Comparison of ENCODE assay signal across 43 cellular contexts in the genomic region with DNA sequence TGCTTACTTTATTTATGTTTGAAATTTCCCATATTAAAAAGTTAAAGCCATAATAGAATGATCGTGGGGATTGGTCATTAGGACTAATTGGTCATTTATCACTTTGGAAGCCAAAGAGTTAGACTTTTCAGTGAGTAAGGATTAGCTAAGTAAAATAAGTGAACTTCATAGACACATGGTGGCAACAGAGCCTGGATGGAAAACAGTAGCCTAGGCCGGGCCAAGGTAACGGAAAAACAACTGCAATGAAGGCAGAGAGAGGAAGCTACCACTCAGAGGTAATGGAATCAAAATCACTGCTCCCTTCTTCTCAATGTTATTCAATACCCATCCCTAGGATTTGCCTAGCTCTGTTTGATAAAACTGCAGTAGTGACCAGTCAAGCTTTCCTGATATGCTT. TPM values are rescaled to one million over a fixed set of nuclear protein-coding genes. Genes with fewer than 3 reads are reported as not detected.
"Had no signal": no experiment of that assay in that cellular context is flagged by ENCODE, and none has a peak within 500 bp of the region (broad histone marks: within the 10 kb centered on the region; RNA-seq: fewer than 3 reads in every experiment).

No MANE protein-coding gene starts in this region.

- H3K4me3 Mint-ChIP-seq: activated naive CD4-positive, alpha-beta T cell treated with anti-CD3 and anti-CD28 coated beads, Interleukin-2, amount 10 ng/mL, durations not matched to agents 7 days and 5 days; activated naive CD4-positive, alpha-beta T cell treated with anti-CD3 and anti-CD28 coated beads, Interleukin-2, amount 50 U/mL, for 24 hours; activated naive CD8-positive, alpha-beta T cell; activated naive CD8-positive, alpha-beta T cell treated with anti-CD3 and anti-CD28 coated beads for 36 hours; activated naive CD8-positive, alpha-beta T cell treated with anti-CD3 and anti-CD28 coated beads, Interleukin-2, amount 10 ng/mL, durations not matched to agents 7 days and 5 days; activated naive CD8-positive, alpha-beta T cell treated with anti-CD3 and anti-CD28 coated beads, Interleukin-2, amount 50 U/mL, for 24 hours; activated T-cell treated with anti-CD3 and anti-CD28 coated beads, Interleukin-2, amount 50 U/mL, for 24 hours; activated T-cell treated with anti-CD3 and anti-CD28 coated beads, Interleukin-2, amount 50 U/mL, for 4 hours; activated T-cell treated with anti-CD3 and anti-CD28 coated beads, Interleukin-2, amount 50 U/mL, for 72 hours; activated T-helper 1 cell treated with anti-CD3 and anti-CD28 coated beads, Interleukin-12 subunit alpha, Interleukin-12 subunit beta, Interleukin-2, Interleukin-4 antibody, amounts not matched to agents 30 ng/mL and 10 ng/mL and 1 ng/mL, durations not matched to agents 14 hours and 24 hours and 36 hours; activated T-helper 17 cell treated with anti-CD3 and anti-CD28 coated beads, Interleukin-2, amount 50 U/mL, for 72 hours; brain; central memory CD8-positive, alpha-beta T cell had no signal

- H3K4me1 ChIP-seq: adrenal gland, ascending aorta, body of pancreas, breast epithelium had no signal

- H3K27ac ChIP-seq: adrenal gland, ascending aorta, body of pancreas, brain microvascular endothelial cell, breast epithelium, cardiac muscle cell had no signal

- H3K27ac Mint-ChIP-seq: activated naive CD4-positive, alpha-beta T cell treated with anti-CD3 and anti-CD28 coated beads, Interleukin-2, amount 10 ng/mL, durations not matched to agents 7 days and 5 days; activated naive CD4-positive, alpha-beta T cell treated with anti-CD3 and anti-CD28 coated beads, Interleukin-2, amount 50 U/mL, for 24 hours; activated naive CD4-positive, alpha-beta T cell treated with anti-CD3 and anti-CD28 coated beads, Interleukin-2, amount 50 U/mL, for 72 hours; activated naive CD8-positive, alpha-beta T cell; activated naive CD8-positive, alpha-beta T cell treated with anti-CD3 and anti-CD28 coated beads for 36 hours; activated naive CD8-positive, alpha-beta T cell treated with anti-CD3 and anti-CD28 coated beads, Interleukin-2, amount 10 ng/mL, durations not matched to agents 7 days and 5 days; activated naive CD8-positive, alpha-beta T cell treated with anti-CD3 and anti-CD28 coated beads, Interleukin-2, amount 50 U/mL, for 24 hours; activated T-cell treated with anti-CD3 and anti-CD28 coated beads, Interleukin-2, amount 50 U/mL, for 24 hours; activated T-cell treated with anti-CD3 and anti-CD28 coated beads, Interleukin-2, amount 50 U/mL, for 72 hours; activated T-helper 1 cell treated with anti-CD3 and anti-CD28 coated beads, Interleukin-12 subunit alpha, Interleukin-12 subunit beta, Interleukin-2, Interleukin-4 antibody, amounts not matched to agents 30 ng/mL and 10 ng/mL and 1 ng/mL, durations not matched to agents 14 hours and 24 hours and 36 hours; activated T-helper 17 cell treated with anti-CD3 and anti-CD28 coated beads, Interleukin-2, amount 50 U/mL, for 72 hours; activated T-helper 2 cell treated with anti-CD3 and anti-CD28 coated beads, Interferon-gamma antibody, Interleukin-2, Interleukin-4, amounts not matched to agents 10 μg/mL and 5 μg/mL and 100 μg/mL, durations not matched to agents 14 hours and 24 hours and 36 hours had no signal

- H3K9me3 Mint-ChIP-seq: activated naive CD4-positive, alpha-beta T cell treated with anti-CD3 and anti-CD28 coated beads, Interleukin-2, amount 10 ng/mL, durations not matched to agents 7 days and 5 days; activated naive CD4-positive, alpha-beta T cell treated with anti-CD3 and anti-CD28 coated beads, Interleukin-2, amount 50 U/mL, for 24 hours; activated naive CD4-positive, alpha-beta T cell treated with anti-CD3 and anti-CD28 coated beads, Interleukin-2, amount 50 U/mL, for 72 hours; activated naive CD8-positive, alpha-beta T cell treated with anti-CD3 and anti-CD28 coated beads for 36 hours; activated naive CD8-positive, alpha-beta T cell treated with anti-CD3 and anti-CD28 coated beads, Interleukin-2, amount 10 ng/mL, durations not matched to agents 7 days and 5 days; activated naive CD8-positive, alpha-beta T cell treated with anti-CD3 and anti-CD28 coated beads, Interleukin-2, amount 50 U/mL, for 24 hours; activated T-cell treated with anti-CD3 and anti-CD28 coated beads, Interleukin-2, amount 50 U/mL, for 24 hours; activated T-cell treated with anti-CD3 and anti-CD28 coated beads, Interleukin-2, amount 50 U/mL, for 4 hours; activated T-cell treated with anti-CD3 and anti-CD28 coated beads, Interleukin-2, amount 50 U/mL, for 72 hours; activated T-helper 1 cell treated with anti-CD3 and anti-CD28 coated beads, Interleukin-12 subunit alpha, Interleukin-12 subunit beta, Interleukin-2, Interleukin-4 antibody, amounts not matched to agents 30 ng/mL and 10 ng/mL and 1 ng/mL, durations not matched to agents 14 hours and 24 hours and 36 hours; activated T-helper 17 cell treated with anti-CD3 and anti-CD28 coated beads, Interleukin-2, amount 50 U/mL, for 72 hours; activated T-helper 2 cell treated with anti-CD3 and anti-CD28 coated beads, Interferon-gamma antibody, Interleukin-2, Interleukin-4, amounts not matched to agents 10 μg/mL and 5 μg/mL and 100 μg/mL, durations not matched to agents 14 hours and 24 hours and 36 hours; central memory CD8-positive, alpha-beta T cell had no signal

- DNase-seq: activated effector memory CD4-positive, alpha-beta T cell treated with anti-CD3 and anti-CD28 coated beads, Interleukin-2, amount 50 U/mL, for 16 hours; activated effector memory CD4-positive, alpha-beta T cell treated with Interleukin-2 at 50 U/mL for 16 hours; activated gamma-delta T cell; activated gamma-delta T cell treated with Interleukin-2 at 50 U/mL for 16 hours; activated naive CD4-positive, alpha-beta T cell; activated naive CD4-positive, alpha-beta T cell treated with anti-CD3 and anti-CD28 coated beads, Interleukin-2, amount 10 ng/mL, durations not matched to agents 7 days and 5 days; activated naive CD4-positive, alpha-beta T cell treated with anti-CD3 and anti-CD28 coated beads, Interleukin-2, amount 50 U/mL, for 16 hours; activated naive CD4-positive, alpha-beta T cell treated with Interleukin-2 at 50 U/mL for 16 hours; activated naive CD8-positive, alpha-beta T cell treated with anti-CD3 and anti-CD28 coated beads for 36 hours; activated naive CD8-positive, alpha-beta T cell treated with anti-CD3 and anti-CD28 coated beads, Interleukin-2, amount 10 ng/mL, durations not matched to agents 7 days and 5 days; activated naive CD8-positive, alpha-beta T cell treated with anti-CD3 and anti-CD28 coated beads, Interleukin-2, amount 50 U/mL, for 24 hours; activated T-cell treated with anti-CD3 and anti-CD28 coated beads for 4 hours; activated T-cell treated with anti-CD3 and anti-CD28 coated beads, Interleukin-2, amount 50 U/mL, for 1 hour; activated T-cell treated with anti-CD3 and anti-CD28 coated beads, Interleukin-2, amount 50 U/mL, for 24 hours; activated T-cell treated with anti-CD3 and anti-CD28 coated beads, Interleukin-2, amount 50 U/mL, for 4 hours; activated T-cell treated with anti-CD3 and anti-CD28 coated beads, Interleukin-2, amount 50 U/mL, for 48 hours; activated T-cell treated with anti-CD3 and anti-CD28 coated beads, Interleukin-2, amount 50 U/mL, for 72 hours; adrenal gland; amniotic stem cell; amygdala; anterior cingulate cortex; aorta; body of pancreas; brain microvascular endothelial cell; caudate nucleus; central memory CD4-positive, alpha-beta T cell; cerebellar nuclear complex had no signal

- ATAC-seq: activated naive CD4-positive, alpha-beta T cell treated with anti-CD3 and anti-CD28 coated beads, Interleukin-2, amount 50 U/mL, for 72 hours; activated naive CD8-positive, alpha-beta T cell treated with anti-CD3 and anti-CD28 coated beads, Interleukin-2, amount 50 U/mL, for 24 hours; activated T-cell treated with anti-CD3 and anti-CD28 coated beads, Interleukin-2, amount 50 U/mL, for 4 hours; activated T-cell treated with anti-CD3 and anti-CD28 coated beads, Interleukin-2, amount 50 U/mL, for 72 hours; activated T-helper 17 cell treated with anti-CD3 and anti-CD28 coated beads, Interleukin-2, amount 50 U/mL, for 72 hours; body of pancreas had no signal

- H3K27me3 ChIP-seq: adrenal gland, ascending aorta, body of pancreas, brain microvascular endothelial cell, breast epithelium, cardiac muscle cell had no signal

- H3K9me3 ChIP-seq: adrenal gland, ascending aorta, body of pancreas, breast epithelium had no signal

- H3K36me3 Mint-ChIP-seq: activated naive CD4-positive, alpha-beta T cell treated with anti-CD3 and anti-CD28 coated beads, Interleukin-2, amount 10 ng/mL, durations not matched to agents 7 days and 5 days; activated naive CD4-positive, alpha-beta T cell treated with anti-CD3 and anti-CD28 coated beads, Interleukin-2, amount 50 U/mL, for 24 hours; activated naive CD4-positive, alpha-beta T cell treated with anti-CD3 and anti-CD28 coated beads, Interleukin-2, amount 50 U/mL, for 72 hours; activated naive CD8-positive, alpha-beta T cell; activated naive CD8-positive, alpha-beta T cell treated with anti-CD3 and anti-CD28 coated beads for 36 hours; activated naive CD8-positive, alpha-beta T cell treated with anti-CD3 and anti-CD28 coated beads, Interleukin-2, amount 10 ng/mL, durations not matched to agents 7 days and 5 days; brain had no signal

- H3K4me1 Mint-ChIP-seq: activated naive CD4-positive, alpha-beta T cell treated with anti-CD3 and anti-CD28 coated beads, Interleukin-2, amount 10 ng/mL, durations not matched to agents 7 days and 5 days; activated T-helper 17 cell treated with anti-CD3 and anti-CD28 coated beads, Interleukin-2, amount 50 U/mL, for 72 hours; brain; central memory CD8-positive, alpha-beta T cell had no signal

- H3K36me3 ChIP-seq: adrenal gland, ascending aorta, brain microvascular endothelial cell, breast epithelium, cardiac muscle cell had no signal

- H3K4me3 ChIP-seq: adrenal gland, ascending aorta, body of pancreas, breast epithelium, cardiac muscle cell had no signal

RNA-seq across cellular contexts. Expression of a gene that starts 4.1 kb away (rescaled TPM):
- total RNA-seq: activated naive CD4-positive, alpha-beta T cell treated with anti-CD3 and anti-CD28 coated beads, Interleukin-2, amount 50 U/mL, for 72 hours; activated naive CD8-positive, alpha-beta T cell treated with anti-CD3 and anti-CD28 coated beads for 36 hours; activated naive CD8-positive, alpha-beta T cell treated with anti-CD3 and anti-CD28 coated beads, Interleukin-2, amount 10 ng/mL, durations not matched to agents 7 days and 5 days; activated T-cell treated with anti-CD3 and anti-CD28 coated beads, Interleukin-2, amount 50 U/mL, for 4 hours; activated T-cell treated with anti-CD3 and anti-CD28 coated beads, Interleukin-2, amount 50 U/mL, for 72 hours; activated T-helper 1 cell treated with anti-CD3 and anti-CD28 coated beads, Interleukin-12 subunit alpha, Interleukin-12 subunit beta, Interleukin-2, Interleukin-4 antibody, amounts not matched to agents 30 ng/mL and 10 ng/mL and 1 ng/mL, durations not matched to agents 14 hours and 24 hours and 36 hours; activated T-helper 17 cell treated with anti-CD3 and anti-CD28 coated beads, Interleukin-2, amount 50 U/mL, for 72 hours; activated T-helper 2 cell treated with anti-CD3 and anti-CD28 coated beads, Interferon-gamma antibody, Interleukin-2, Interleukin-4, amounts not matched to agents 10 μg/mL and 5 μg/mL and 100 μg/mL, durations not matched to agents 14 hours and 24 hours and 36 hours; adrenal gland; ascending aorta; astrocyte; breast epithelium; bronchial epithelial cell; cardiac muscle cell; cardiac septum; cerebellum; chondrocyte had no signal
- polyA plus RNA-seq: cardiac muscle cell had no signal
